1 cellular context compared by ENCODE assay signal in the genomic region with DNA sequence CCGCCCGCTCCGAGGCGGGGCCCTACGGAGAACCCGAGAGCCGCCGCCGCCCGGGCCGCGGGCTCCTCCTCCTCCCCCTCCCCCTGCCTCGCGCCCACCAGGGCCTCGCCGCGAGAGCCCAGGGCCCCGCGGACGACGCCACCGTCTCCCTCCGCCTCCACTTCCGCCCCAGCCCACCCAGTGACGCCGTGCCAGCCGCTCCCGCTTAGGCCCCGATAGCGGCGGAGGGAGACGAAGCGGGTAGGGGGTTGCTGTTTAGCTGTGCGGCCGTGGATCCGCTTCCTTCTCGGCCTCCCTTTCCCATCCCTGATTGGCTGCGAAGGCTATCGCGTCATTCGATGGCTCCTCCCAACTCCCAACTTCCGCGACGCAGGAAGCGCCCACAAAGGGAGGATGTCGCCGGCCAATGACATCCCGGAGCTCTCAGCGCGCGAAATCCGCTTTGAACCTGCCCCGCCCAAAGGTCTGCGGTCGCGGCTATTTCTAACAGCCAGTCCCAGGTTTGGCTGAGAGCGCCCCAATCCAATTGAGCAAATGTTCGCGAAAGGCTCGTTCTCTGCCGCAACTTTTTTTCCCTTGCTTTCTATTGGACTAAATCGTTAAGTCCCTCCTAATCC.
TF ChIP-seq lines count a peak whose summit lies in the region.

A gene (minus strand): TSS at position 277 of the 617 bp plus-strand sequence. CDS start 304 bp downstream, outside the sequence.

TF ChIP-seq in HEK293, 187 proteins besides CTCF, POLR2A, EP300 and RAD21 (continued from another document and continues in another):
- TF ChIP-seq, protein P1, sequence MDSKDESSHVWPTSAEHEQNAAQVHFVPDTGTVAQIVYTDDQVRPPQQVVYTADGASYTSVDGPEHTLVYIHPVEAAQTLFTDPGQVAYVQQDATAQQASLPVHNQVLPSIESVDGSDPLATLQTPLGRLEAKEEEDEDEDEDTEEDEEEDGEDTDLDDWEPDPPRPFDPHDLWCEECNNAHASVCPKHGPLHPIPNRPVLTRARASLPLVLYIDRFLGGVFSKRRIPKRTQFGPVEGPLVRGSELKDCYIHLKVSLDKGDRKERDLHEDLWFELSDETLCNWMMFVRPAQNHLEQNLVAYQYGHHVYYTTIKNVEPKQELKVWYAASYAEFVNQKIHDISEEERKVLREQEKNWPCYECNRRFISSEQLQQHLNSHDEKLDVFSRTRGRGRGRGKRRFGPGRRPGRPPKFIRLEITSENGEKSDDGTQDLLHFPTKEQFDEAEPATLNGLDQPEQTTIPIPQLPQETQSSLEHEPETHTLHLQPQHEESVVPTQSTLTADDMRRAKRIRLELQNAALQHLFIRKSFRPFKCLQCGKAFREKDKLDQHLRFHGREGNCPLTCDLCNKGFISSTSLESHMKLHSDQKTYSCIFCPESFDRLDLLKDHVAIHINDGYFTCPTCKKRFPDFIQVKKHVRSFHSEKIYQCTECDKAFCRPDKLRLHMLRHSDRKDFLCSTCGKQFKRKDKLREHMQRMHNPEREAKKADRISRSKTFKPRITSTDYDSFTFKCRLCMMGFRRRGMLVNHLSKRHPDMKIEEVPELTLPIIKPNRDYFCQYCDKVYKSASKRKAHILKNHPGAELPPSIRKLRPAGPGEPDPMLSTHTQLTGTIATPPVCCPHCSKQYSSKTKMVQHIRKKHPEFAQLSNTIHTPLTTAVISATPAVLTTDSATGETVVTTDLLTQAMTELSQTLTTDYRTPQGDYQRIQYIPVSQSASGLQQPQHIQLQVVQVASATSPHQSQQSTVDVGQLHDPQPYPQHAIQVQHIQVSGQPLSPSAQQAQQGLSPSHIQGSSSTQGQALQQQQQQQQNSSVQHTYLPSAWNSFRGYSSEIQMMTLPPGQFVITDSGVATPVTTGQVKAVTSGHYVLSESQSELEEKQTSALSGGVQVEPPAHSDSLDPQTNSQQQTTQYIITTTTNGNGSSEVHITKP (tag by site-specific recombination; IDR thresholded peaks at IDR 0.05): peak; percentile 62
- TF ChIP-seq, protein P2, sequence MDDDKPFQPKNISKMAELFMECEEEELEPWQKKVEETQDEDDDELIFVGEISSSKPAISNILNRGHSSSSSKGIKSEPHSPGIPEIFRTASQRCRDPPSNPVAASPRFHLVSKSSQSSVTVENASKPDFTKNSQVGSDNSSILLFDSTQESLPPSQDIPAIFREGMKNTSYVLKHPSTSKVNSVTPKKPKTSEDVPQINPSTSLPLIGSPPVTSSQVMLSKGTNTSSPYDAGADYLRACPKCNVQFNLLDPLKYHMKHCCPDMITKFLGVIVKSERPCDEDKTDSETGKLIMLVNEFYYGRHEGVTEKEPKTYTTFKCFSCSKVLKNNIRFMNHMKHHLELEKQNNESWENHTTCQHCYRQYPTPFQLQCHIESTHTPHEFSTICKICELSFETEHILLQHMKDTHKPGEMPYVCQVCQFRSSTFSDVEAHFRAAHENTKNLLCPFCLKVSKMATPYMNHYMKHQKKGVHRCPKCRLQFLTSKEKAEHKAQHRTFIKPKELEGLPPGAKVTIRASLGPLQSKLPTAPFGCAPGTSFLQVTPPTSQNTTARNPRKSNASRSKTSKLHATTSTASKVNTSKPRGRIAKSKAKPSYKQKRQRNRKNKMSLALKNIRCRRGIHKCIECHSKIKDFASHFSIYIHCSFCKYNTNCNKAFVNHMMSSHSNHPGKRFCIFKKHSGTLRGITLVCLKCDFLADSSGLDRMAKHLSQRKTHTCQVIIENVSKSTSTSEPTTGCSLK (tag by site-specific recombination; IDR thresholded peaks at IDR 0.05): no peak
- TF ChIP-seq KLF8 (tag by site-specific recombination; IDR thresholded peaks at IDR 0.05): peak; percentile 91
- TF ChIP-seq SALL2 (tag by site-specific recombination; IDR thresholded peaks at IDR 0.05; ENCODE audit: borderline replicate concordance): no peak
- TF ChIP-seq, protein P3, sequence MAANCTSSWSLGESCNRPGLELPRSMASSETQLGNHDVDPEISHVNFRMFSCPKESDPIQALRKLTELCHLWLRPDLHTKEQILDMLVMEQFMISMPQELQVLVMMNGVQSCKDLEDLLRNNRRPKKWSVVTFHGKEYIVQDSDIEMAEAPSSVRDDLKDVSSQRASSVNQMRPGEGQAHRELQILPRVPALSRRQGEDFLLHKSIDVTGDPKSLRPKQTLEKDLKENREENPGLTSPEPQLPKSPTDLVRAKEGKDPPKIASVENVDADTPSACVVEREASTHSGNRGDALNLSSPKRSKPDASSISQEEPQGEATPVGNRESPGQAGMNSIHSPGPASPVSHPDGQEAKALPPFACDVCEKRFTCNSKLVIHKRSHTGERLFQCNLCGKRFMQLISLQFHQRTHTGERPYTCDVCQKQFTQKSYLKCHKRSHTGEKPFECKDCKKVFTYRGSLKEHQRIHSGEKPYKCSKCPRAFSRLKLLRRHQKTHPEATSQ (tag by site-specific recombination; IDR thresholded peaks at IDR 0.05): peak; percentile 88
- TF ChIP-seq ZNF239 (tag by site-specific recombination; IDR thresholded peaks at IDR 0.05): no peak
- TF ChIP-seq, protein P4, sequence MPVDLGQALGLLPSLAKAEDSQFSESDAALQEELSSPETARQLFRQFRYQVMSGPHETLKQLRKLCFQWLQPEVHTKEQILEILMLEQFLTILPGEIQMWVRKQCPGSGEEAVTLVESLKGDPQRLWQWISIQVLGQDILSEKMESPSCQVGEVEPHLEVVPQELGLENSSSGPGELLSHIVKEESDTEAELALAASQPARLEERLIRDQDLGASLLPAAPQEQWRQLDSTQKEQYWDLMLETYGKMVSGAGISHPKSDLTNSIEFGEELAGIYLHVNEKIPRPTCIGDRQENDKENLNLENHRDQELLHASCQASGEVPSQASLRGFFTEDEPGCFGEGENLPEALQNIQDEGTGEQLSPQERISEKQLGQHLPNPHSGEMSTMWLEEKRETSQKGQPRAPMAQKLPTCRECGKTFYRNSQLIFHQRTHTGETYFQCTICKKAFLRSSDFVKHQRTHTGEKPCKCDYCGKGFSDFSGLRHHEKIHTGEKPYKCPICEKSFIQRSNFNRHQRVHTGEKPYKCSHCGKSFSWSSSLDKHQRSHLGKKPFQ (tag by site-specific recombination; IDR thresholded peaks at IDR 0.05): no peak
- TF ChIP-seq ZFP69B (tag by site-specific recombination; IDR thresholded peaks at IDR 0.05): peak; percentile 81
- peak; percentile 86 for TF ChIP-seq ZBTB20 (tag by site-specific recombination; IDR thresholded peaks at IDR 0.05)
- peak; percentile 88 for TF ChIP-seq ZNF341 (tag by site-specific recombination; IDR thresholded peaks at IDR 0.05; ENCODE audit: low read depth)
- TF ChIP-seq ZNF544 (tag by site-specific recombination; IDR thresholded peaks at IDR 0.05): no peak
- peak; percentile 68 for TF ChIP-seq ZNF423 (tag by site-specific recombination; IDR thresholded peaks at IDR 0.05)
- no peak for TF ChIP-seq ZNF16 (tag by site-specific recombination; IDR thresholded peaks at IDR 0.05; ENCODE audit: low read depth)
- TF ChIP-seq, protein P5, sequence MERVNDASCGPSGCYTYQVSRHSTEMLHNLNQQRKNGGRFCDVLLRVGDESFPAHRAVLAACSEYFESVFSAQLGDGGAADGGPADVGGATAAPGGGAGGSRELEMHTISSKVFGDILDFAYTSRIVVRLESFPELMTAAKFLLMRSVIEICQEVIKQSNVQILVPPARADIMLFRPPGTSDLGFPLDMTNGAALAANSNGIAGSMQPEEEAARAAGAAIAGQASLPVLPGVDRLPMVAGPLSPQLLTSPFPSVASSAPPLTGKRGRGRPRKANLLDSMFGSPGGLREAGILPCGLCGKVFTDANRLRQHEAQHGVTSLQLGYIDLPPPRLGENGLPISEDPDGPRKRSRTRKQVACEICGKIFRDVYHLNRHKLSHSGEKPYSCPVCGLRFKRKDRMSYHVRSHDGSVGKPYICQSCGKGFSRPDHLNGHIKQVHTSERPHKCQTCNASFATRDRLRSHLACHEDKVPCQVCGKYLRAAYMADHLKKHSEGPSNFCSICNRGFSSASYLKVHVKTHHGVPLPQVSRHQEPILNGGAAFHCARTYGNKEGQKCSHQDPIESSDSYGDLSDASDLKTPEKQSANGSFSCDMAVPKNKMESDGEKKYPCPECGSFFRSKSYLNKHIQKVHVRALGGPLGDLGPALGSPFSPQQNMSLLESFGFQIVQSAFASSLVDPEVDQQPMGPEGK (tag by site-specific recombination; IDR thresholded peaks at IDR 0.05): peak; percentile 84
- peak; percentile 92 for TF ChIP-seq ZBTB21 (tag by site-specific recombination; IDR thresholded peaks at IDR 0.05)
- TF ChIP-seq ZIC2 (tag by site-specific recombination; IDR thresholded peaks at IDR 0.05): peak; percentile 94
- TF ChIP-seq ZNF610 (tag by site-specific recombination; IDR thresholded peaks at IDR 0.05; ENCODE audit: borderline replicate concordance): peak; percentile 76; the same call in 1 of the 2 replicates
- TF ChIP-seq, protein P6, sequence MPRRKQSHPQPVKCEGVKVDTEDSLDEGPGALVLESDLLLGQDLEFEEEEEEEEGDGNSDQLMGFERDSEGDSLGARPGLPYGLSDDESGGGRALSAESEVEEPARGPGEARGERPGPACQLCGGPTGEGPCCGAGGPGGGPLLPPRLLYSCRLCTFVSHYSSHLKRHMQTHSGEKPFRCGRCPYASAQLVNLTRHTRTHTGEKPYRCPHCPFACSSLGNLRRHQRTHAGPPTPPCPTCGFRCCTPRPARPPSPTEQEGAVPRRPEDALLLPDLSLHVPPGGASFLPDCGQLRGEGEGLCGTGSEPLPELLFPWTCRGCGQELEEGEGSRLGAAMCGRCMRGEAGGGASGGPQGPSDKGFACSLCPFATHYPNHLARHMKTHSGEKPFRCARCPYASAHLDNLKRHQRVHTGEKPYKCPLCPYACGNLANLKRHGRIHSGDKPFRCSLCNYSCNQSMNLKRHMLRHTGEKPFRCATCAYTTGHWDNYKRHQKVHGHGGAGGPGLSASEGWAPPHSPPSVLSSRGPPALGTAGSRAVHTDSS (tag by site-specific recombination; IDR thresholded peaks at IDR 0.05): 0 out of 2 replicates have a peak, but pooled peaks have one; percentile 14
- TF ChIP-seq, protein P7, sequence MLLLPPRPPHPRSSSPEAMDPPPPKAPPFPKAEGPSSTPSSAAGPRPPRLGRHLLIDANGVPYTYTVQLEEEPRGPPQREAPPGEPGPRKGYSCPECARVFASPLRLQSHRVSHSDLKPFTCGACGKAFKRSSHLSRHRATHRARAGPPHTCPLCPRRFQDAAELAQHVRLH (tag by site-specific recombination; IDR thresholded peaks at IDR 0.05): peak; percentile 92
- TF ChIP-seq ZNF660 (tag by site-specific recombination; IDR thresholded peaks at IDR 0.05): peak; percentile 93
- TF ChIP-seq ZXDB (tag by site-specific recombination; IDR thresholded peaks at IDR 0.05): peak; percentile 83
- peak; percentile 29; the same call in 1 of the 2 replicates for TF ChIP-seq ZNF600 (tag by site-specific recombination; IDR thresholded peaks at IDR 0.05)
- peak; percentile 72 for TF ChIP-seq ZEB2 (tag by site-specific recombination; IDR thresholded peaks at IDR 0.05)
- TF ChIP-seq ZNF350 (tag by site-specific recombination; IDR thresholded peaks at IDR 0.05): peak; percentile 94; the same call in 1 of the 2 replicates
- no peak for TF ChIP-seq ZNF157 (tag by site-specific recombination; IDR thresholded peaks at IDR 0.05)
- peak; percentile 66; the same call in 1 of the 2 replicates for TF ChIP-seq ZSCAN30 (tag by site-specific recombination; IDR thresholded peaks at IDR 0.05)
- peak; percentile 82 for TF ChIP-seq ZNF561 (tag by site-specific recombination; IDR thresholded peaks at IDR 0.05; ENCODE audit: borderline replicate concordance)
- TF ChIP-seq TCF7L2 (IDR thresholded peaks at IDR 0.05; ENCODE audit: borderline replicate concordance, low read depth, low read length): peak; percentile 78; the same call in 1 of the 2 replicates
- TF ChIP-seq, protein P8, sequence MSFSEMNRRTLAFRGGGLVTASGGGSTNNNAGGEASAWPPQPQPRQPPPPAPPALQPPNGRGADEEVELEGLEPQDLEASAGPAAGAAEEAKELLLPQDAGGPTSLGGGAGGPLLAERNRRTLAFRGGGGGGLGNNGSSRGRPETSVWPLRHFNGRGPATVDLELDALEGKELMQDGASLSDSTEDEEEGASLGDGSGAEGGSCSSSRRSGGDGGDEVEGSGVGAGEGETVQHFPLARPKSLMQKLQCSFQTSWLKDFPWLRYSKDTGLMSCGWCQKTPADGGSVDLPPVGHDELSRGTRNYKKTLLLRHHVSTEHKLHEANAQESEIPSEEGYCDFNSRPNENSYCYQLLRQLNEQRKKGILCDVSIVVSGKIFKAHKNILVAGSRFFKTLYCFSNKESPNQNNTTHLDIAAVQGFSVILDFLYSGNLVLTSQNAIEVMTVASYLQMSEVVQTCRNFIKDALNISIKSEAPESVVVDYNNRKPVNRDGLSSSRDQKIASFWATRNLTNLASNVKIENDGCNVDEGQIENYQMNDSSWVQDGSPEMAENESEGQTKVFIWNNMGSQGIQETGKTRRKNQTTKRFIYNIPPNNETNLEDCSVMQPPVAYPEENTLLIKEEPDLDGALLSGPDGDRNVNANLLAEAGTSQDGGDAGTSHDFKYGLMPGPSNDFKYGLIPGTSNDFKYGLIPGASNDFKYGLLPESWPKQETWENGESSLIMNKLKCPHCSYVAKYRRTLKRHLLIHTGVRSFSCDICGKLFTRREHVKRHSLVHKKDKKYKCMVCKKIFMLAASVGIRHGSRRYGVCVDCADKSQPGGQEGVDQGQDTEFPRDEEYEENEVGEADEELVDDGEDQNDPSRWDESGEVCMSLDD (tag by site-specific recombination; IDR thresholded peaks at IDR 0.05): peak; percentile 76
- peak; percentile 91 for TF ChIP-seq SP2 (tag by site-specific recombination; IDR thresholded peaks at IDR 0.05)
- peak; percentile 87 for TF ChIP-seq EGR2 (tag by site-specific recombination; IDR thresholded peaks at IDR 0.05; ENCODE audit: low read depth)
- peak; percentile 82 for TF ChIP-seq GLIS2 (tag by site-specific recombination; IDR thresholded peaks at IDR 0.05)
- no peak for TF ChIP-seq ZNF433 (tag by site-specific recombination; IDR thresholded peaks at IDR 0.05; ENCODE audit: low read depth)
- TF ChIP-seq OSR2 (tag by site-specific recombination; IDR thresholded peaks at IDR 0.05): no peak
- peak; percentile 98 for TF ChIP-seq ZBTB8A (tag by site-specific recombination; IDR thresholded peaks at IDR 0.05)
- TF ChIP-seq, protein P9, sequence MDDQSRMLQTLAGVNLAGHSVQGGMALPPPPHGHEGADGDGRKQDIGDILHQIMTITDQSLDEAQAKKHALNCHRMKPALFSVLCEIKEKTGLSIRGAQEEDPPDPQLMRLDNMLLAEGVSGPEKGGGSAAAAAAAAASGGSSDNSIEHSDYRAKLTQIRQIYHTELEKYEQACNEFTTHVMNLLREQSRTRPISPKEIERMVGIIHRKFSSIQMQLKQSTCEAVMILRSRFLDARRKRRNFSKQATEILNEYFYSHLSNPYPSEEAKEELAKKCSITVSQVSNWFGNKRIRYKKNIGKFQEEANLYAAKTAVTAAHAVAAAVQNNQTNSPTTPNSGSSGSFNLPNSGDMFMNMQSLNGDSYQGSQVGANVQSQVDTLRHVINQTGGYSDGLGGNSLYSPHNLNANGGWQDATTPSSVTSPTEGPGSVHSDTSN (CRISPR knock-in tag; IDR thresholded peaks at IDR 0.05): no peak
- no peak for TF ChIP-seq ZNF416 (tag by site-specific recombination; IDR thresholded peaks at IDR 0.05)
- TF ChIP-seq, protein P10, sequence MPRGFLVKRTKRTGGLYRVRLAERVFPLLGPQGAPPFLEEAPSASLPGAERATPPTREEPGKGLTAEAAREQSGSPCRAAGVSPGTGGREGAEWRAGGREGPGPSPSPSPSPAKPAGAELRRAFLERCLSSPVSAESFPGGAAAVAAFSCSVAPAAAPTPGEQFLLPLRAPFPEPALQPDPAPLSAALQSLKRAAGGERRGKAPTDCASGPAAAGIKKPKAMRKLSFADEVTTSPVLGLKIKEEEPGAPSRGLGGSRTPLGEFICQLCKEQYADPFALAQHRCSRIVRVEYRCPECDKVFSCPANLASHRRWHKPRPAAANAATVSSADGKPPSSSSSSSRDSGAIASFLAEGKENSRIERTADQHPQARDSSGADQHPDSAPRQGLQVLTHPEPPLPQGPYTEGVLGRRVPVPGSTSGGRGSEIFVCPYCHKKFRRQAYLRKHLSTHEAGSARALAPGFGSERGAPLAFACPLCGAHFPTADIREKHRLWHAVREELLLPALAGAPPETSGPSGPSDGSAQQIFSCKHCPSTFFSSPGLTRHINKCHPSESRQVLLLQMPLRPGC (tag by site-specific recombination; IDR thresholded peaks at IDR 0.05): peak; percentile 35; the same call in 1 of the 2 replicates
- no peak for TF ChIP-seq ZFP3 (tag by site-specific recombination; IDR thresholded peaks at IDR 0.05; ENCODE audit: low read depth)
